In the genomic region with DNA sequence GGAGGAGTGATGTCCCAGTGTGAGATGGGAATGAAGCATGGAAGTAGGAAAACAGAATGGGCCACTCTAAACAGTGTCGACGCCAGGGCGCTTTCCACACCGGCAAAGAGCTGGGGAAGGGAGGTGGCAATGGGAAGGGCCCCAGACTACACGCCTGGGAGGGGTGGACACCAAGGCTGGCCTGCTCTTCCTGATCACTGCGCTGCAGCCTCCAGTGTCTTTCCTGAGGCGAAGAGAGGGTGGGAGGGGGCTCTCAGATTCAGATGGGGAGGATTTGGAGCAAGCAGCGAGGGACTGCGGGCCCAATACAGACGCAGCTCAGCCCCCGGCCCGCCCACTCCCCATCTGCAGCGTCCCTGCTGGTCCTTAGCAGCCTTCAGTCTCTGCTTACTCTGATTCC, we compare ENCODE assay signal across 19 cellular contexts.
DNase-seq lines count a peak whose midpoint lies in the region; ATAC-seq and TF ChIP-seq lines count a peak whose summit lies in the region.
"Had no signal": no experiment of that assay in that cellular context is flagged by ENCODE, and none has a peak within 500 bp of the region (broad histone marks: within the 10 kb centered on the region; RNA-seq: fewer than 3 reads in every experiment).

No MANE protein-coding gene starts in this region.

- H2BK5ac ChIP-seq in H9 (ENCODE audit: insufficient read length, low read length) (no peak overlapping the region), neuronal stem cell (ENCODE audit: low read length) (no peak overlapping the region)

- H3K27ac Mint-ChIP-seq in Caco-2 (ENCODE audit: unreplicated experiment) = peak overlapping the region; percentile 42
- H3K27ac Mint-ChIP-seq in H9 = peak overlapping the region in 1 of 3 experiments; percentile 63; a peak in 1 of 7 replicates
- no peak overlapping the region for H3K27ac Mint-ChIP-seq in endodermal cell
- H3K27ac Mint-ChIP-seq in activated naive CD4-positive, alpha-beta T cell treated with anti-CD3 and anti-CD28 coated beads for 36 hours = no peak overlapping the region
- H3K27ac Mint-ChIP-seq: CD4-positive, alpha-beta T cell had no signal

- no peaks in the 10 kb centered on the region for H3K27me3 ChIP-seq in Caco-2 (replicated peaks; ENCODE audit: control insufficient read depth, insufficient read depth, low read length)
- H3K27me3 ChIP-seq in H9 (ENCODE audit: insufficient read depth, low read length) = peaks cover 2% of the 10 kb centered on the region; the same call in 1 of the 2 replicates
- no peaks in the 10 kb centered on the region for H3K27me3 ChIP-seq in endodermal cell (ENCODE audit: control insufficient read depth, insufficient read depth, low read length, poor library complexity, severe bottlenecking)
- peaks cover 0 to 13% (median 2%) of the 10 kb centered on the region in 3 experiments for H3K27me3 ChIP-seq in neuronal stem cell (ENCODE audit: control insufficient read depth in 3 of 3, insufficient read depth in 3 of 3, low read depth in 1 of 3, low read length in 3 of 3)

- H2BK12ac ChIP-seq in H9 (ENCODE audit: insufficient read length, low read depth, low read length) (no peak overlapping the region), neuronal stem cell (ENCODE audit: low read length) (no peak overlapping the region)

- H3K79me1 ChIP-seq in H9 (ENCODE audit: insufficient read depth, low read depth, low read length, poor library complexity, severe bottlenecking) (no peaks in the 10 kb centered on the region), neuronal stem cell (ENCODE audit: low read depth, low read length) (no peaks in the 10 kb centered on the region)

- DNase-seq in Caco-2 = no peak
- peak; percentile 59 for DNase-seq in H9
- DNase-seq in endodermal cell = peak; percentile 61
- no peak for DNase-seq in neuronal stem cell (ENCODE audit: low spot score)
- DNase-seq in NCI-H82 (lab: John Stamatoyannopoulos, UW) = no peak
- no peak for DNase-seq in activated naive CD4-positive, alpha-beta T cell treated with anti-CD3 and anti-CD28 coated beads for 36 hours
- DNase-seq in LoVo (ENCODE audit: low spot score) = no peak
- DNase-seq: CD4-positive, alpha-beta T cell; DMS53; NCI-H1417; NCI-H187; NCI-H2107; NCI-H510A; NCI-H748 treated with DMSO at 0.1 percent for 48 hours had no signal

- H3K4me3 ChIP-seq in Caco-2 (ENCODE audit: low read depth, low read length) (no peak overlapping the region), endodermal cell (ENCODE audit: low read length) (no peak overlapping the region), neuronal stem cell (ENCODE audit: low read length in 2 of 2) (no peak overlapping the region)
- H3K4me3 ChIP-seq: A549 had no signal

- intact Hi-C loops in Caco-2 (cut with micrococcal nuclease; ENCODE audit: unreplicated experiment) = no loop called here
- intact Hi-C loops in activated naive CD4-positive, alpha-beta T cell treated with anti-CD3 and anti-CD28 coated beads for 36 hours (cut with micrococcal nuclease) = no loop called here

- H2AK5ac ChIP-seq in H9 (ENCODE audit: insufficient read length, low read length) (no peak overlapping the region), neuronal stem cell (ENCODE audit: low read depth, low read length) (peak overlapping the region; percentile 50)

- no peaks in the 10 kb centered on the region for H3K23me2 ChIP-seq in H9 (ENCODE audit: insufficient read length, low read depth, low read length, poor library complexity, severe bottlenecking)

- H3K9me3 ChIP-seq in Caco-2 (no peaks in the 10 kb centered on the region), H9 (ENCODE audit: control insufficient read depth, low read depth, low read length) (no peaks in the 10 kb centered on the region), endodermal cell (ENCODE audit: control insufficient read depth, low read length) (peaks cover 12% of the 10 kb centered on the region), neuronal stem cell (replicated peaks in 1 of 2; ENCODE audit: control insufficient read depth in 2 of 2, insufficient read depth in 1 of 2, low read depth in 1 of 2, low read length in 2 of 2) (peaks cover 0 to 6% of the 10 kb centered on the region in 2 donors)
- H3K9me3 ChIP-seq: A549 had no signal

- no peak overlapping the region for H4K8ac ChIP-seq in H9 (replicated peaks; ENCODE audit: insufficient read length, low read depth, low read length)
- no peak overlapping the region for H4K8ac ChIP-seq in neuronal stem cell (ENCODE audit: low read depth, low read length)

- H4K91ac ChIP-seq in H9 (ENCODE audit: insufficient read length, low read depth, low read length) = no peak overlapping the region
- peak overlapping the region; percentile 28 for H4K91ac ChIP-seq in neuronal stem cell (ENCODE audit: low read depth, low read length, poor library complexity)

- H3K36me3 ChIP-seq in Caco-2 (ENCODE audit: control insufficient read depth, insufficient read depth, low read length) (no peaks in the 10 kb centered on the region), endodermal cell (ENCODE audit: control insufficient read depth, insufficient read depth, low read length) (no peaks in the 10 kb centered on the region), neuronal stem cell (replicated peaks in 1 of 2; ENCODE audit: control insufficient read depth in 2 of 2, insufficient read depth in 2 of 2, low read length in 2 of 2) (no peaks in the 10 kb centered on the region)

- H2AFZ ChIP-seq in H9 (ENCODE audit: low read length) (no peak overlapping the region), neuronal stem cell (ENCODE audit: low read length) (no peak overlapping the region)

- H3T11ph ChIP-seq in H9 (ENCODE audit: low read length) = no peak overlapping the region

- H2BK120ac ChIP-seq in H9 (ENCODE audit: low read depth, low read length, poor library complexity, severe bottlenecking) (no peak overlapping the region), neuronal stem cell (ENCODE audit: low read depth, low read length) (no peak overlapping the region)

- no CpG with 5 or more reads among the region's 13 CpGs for WGBS in H9 (ENCODE audit: extremely low coverage, insufficient read length, low lambda C conversion rate)
- WGBS in endodermal cell (ENCODE audit: insufficient coverage in 1 of 2, insufficient read length in 1 of 2), 2 experiments = 50 to 65% methylated on average over 6 to 13 of the region's 13 CpGs
- WGBS in neuronal stem cell (ENCODE audit: extremely low coverage in 2 of 2, insufficient read length in 2 of 2, insufficient replicate concordance in 1 of 2), 2 donors = no CpG with 5 or more reads among the region's 13 CpGs

- no peaks in the 10 kb centered on the region for H3K79me2 ChIP-seq in H9 (ENCODE audit: insufficient read depth, low read length)

- H4K5ac ChIP-seq in H9 (ENCODE audit: insufficient read length, low read depth, low read length) = no peak overlapping the region

- no peak overlapping the region for H3K27ac ChIP-seq in H9 (ENCODE audit: insufficient read length, low read depth, low read length)
- no peak overlapping the region for H3K27ac ChIP-seq in endodermal cell (ENCODE audit: low read depth, low read length)
- H3K27ac ChIP-seq in neuronal stem cell (replicated peaks; ENCODE audit: low read length) = no peak overlapping the region
- H3K27ac ChIP-seq: A549, KMS-11 had no signal

- H3K4me3 Mint-ChIP-seq in Caco-2 (ENCODE audit: unreplicated experiment) (no peak overlapping the region), H9 (peak overlapping the region in 1 of 2 experiments; percentile 58; a peak in 1 of 5 replicates), endodermal cell (no peak overlapping the region)
- no peak overlapping the region for H3K4me3 Mint-ChIP-seq in activated naive CD4-positive, alpha-beta T cell treated with anti-CD3 and anti-CD28 coated beads for 36 hours
- H3K4me3 Mint-ChIP-seq: CD4-positive, alpha-beta T cell had no signal

- no peak overlapping the region for H2BK15ac ChIP-seq in H9 (ENCODE audit: low read depth, low read length)
- peak overlapping the region; percentile 65 for H2BK15ac ChIP-seq in neuronal stem cell (ENCODE audit: low read length)

- H3K56ac ChIP-seq in H9 (ENCODE audit: insufficient read length, low read depth, low read length) = no peak overlapping the region

- H3K4me2 ChIP-seq in H9 (ENCODE audit: insufficient read depth, insufficient read length, low read length) (no peak overlapping the region), neuronal stem cell (ENCODE audit: insufficient read depth, low read length, poor library complexity, severe bottlenecking) (no peak overlapping the region)
- H3K4me2 ChIP-seq: A549, KMS-11 had no signal

- no peak for ATAC-seq in GM19455 (IDR thresholded peaks at IDR 0.05; ENCODE audit: unreplicated experiment)
- ATAC-seq: A549, HCT116, Right ventricle myocardium inferior had no signal

- POLR2A ChIA-PET in Caco-2 (lab: Charles Lee) = no interaction called here

- CTCF ChIA-PET in Caco-2 (lab: Charles Lee) = no interaction called here
- CTCF ChIA-PET in activated naive CD4-positive, alpha-beta T cell treated with anti-CD3 and anti-CD28 coated beads for 36 hours (lab: Charles Lee) = interaction anchor here (0.6 to 1.0 kb wide), 2 partner anchors 9 to 39 kb away, joined by 3 read pairs; no protein-coding TSS in a partner anchor

- no peak overlapping the region for H3K9ac ChIP-seq in H9 (ENCODE audit: extremely low read depth, insufficient read length, low read length)
- no peak overlapping the region for H3K9ac ChIP-seq in endodermal cell (ENCODE audit: extremely low read depth, low read length, poor library complexity, severe bottlenecking)
- H3K9ac ChIP-seq in neuronal stem cell (ENCODE audit: low read depth, low read length, poor library complexity) = peak overlapping the region; percentile 31
- H3K9ac ChIP-seq: KMS-11 had no signal

- H3K4me1 Mint-ChIP-seq in Caco-2 (ENCODE audit: low read depth, unreplicated experiment) = peaks cover 48% of the 10 kb centered on the region
- peaks cover 63 to 66% of the 10 kb centered on the region in 2 experiments for H3K4me1 Mint-ChIP-seq in H9
- peaks cover 15% of the 10 kb centered on the region for H3K4me1 Mint-ChIP-seq in endodermal cell
- no peaks in the 10 kb centered on the region for H3K4me1 Mint-ChIP-seq in activated naive CD4-positive, alpha-beta T cell treated with anti-CD3 and anti-CD28 coated beads for 36 hours (ENCODE audit: low read depth)

- no TSS peak for BruUV-seq in Caco-2 (replicated peaks; lab: Mats Ljungman, UMichigan)

- H3K9me3 Mint-ChIP-seq in Caco-2 (ENCODE audit: unreplicated experiment) = peaks cover 14% of the 10 kb centered on the region
- peaks cover 28 to 30% of the 10 kb centered on the region in 2 experiments for H3K9me3 Mint-ChIP-seq in H9
- H3K9me3 Mint-ChIP-seq in endodermal cell = peaks cover 16% of the 10 kb centered on the region
- H3K9me3 Mint-ChIP-seq in activated naive CD4-positive, alpha-beta T cell treated with anti-CD3 and anti-CD28 coated beads for 36 hours = no peaks in the 10 kb centered on the region

- peaks cover 7% of the 10 kb centered on the region for H3K36me3 Mint-ChIP-seq in Caco-2 (ENCODE audit: insufficient read depth, unreplicated experiment)
- H3K36me3 Mint-ChIP-seq in H9 (ENCODE audit: insufficient read depth in 1 of 3, low read depth in 3 of 3) = peaks cover 4 to 30% (median 19%) of the 10 kb centered on the region in 3 experiments; a peak in 6 of 7 replicates
- H3K36me3 Mint-ChIP-seq in endodermal cell (ENCODE audit: low read depth) = no peaks in the 10 kb centered on the region
- H3K36me3 Mint-ChIP-seq in activated naive CD4-positive, alpha-beta T cell treated with anti-CD3 and anti-CD28 coated beads for 36 hours (ENCODE audit: low read depth) = no peaks in the 10 kb centered on the region

- H2BK20ac ChIP-seq in H9 (ENCODE audit: low read depth, low read length, poor library complexity, severe bottlenecking) = no peak overlapping the region

- TF ChIP-seq CTCF in Caco-2 (IDR thresholded peaks at IDR 0.05; ENCODE audit: insufficient read depth in 1 of 2, low read depth in 1 of 2, low read length in 1 of 2, severe bottlenecking in 1 of 2, unreplicated experiment in 1 of 2) (no peak), H9 (conservative IDR thresholded peaks at IDR 0.05) (no peak), endodermal cell (conservative IDR thresholded peaks at IDR 0.05) (no peak)

- peaks cover 29% of the 10 kb centered on the region for H3K4me1 ChIP-seq in Caco-2
- H3K4me1 ChIP-seq in H9 (ENCODE audit: insufficient read depth, low read length) = peaks cover 5% of the 10 kb centered on the region; the same call in 1 of the 2 replicates
- H3K4me1 ChIP-seq in endodermal cell (ENCODE audit: control insufficient read depth, insufficient read depth, low read length) = no peaks in the 10 kb centered on the region
- H3K4me1 ChIP-seq in neuronal stem cell (ENCODE audit: control insufficient read depth in 2 of 2, insufficient read depth in 1 of 2, low read depth in 1 of 2, low read length in 2 of 2) = peaks cover 2 to 4% of the 10 kb centered on the region in 2 donors

- no peaks in the 10 kb centered on the region for H4K20me1 ChIP-seq in H9 (ENCODE audit: control insufficient read depth, insufficient read depth, insufficient read length)

- no peak overlapping the region for H3K23ac ChIP-seq in H9 (ENCODE audit: insufficient read length, low read depth, low read length)
- H3K23ac ChIP-seq in neuronal stem cell (ENCODE audit: low read depth, low read length, poor library complexity) = no peak overlapping the region

- H3K4ac ChIP-seq in H9 (ENCODE audit: low read depth, low read length) (no peak overlapping the region), neuronal stem cell (ENCODE audit: low read length) (no peak overlapping the region)

- H3K14ac ChIP-seq in H9 (ENCODE audit: insufficient read depth, low read length) (no peak overlapping the region), neuronal stem cell (ENCODE audit: low read length) (peak overlapping the region; percentile 43)

- no peaks in the 10 kb centered on the region for H3K27me3 Mint-ChIP-seq in Caco-2 (ENCODE audit: insufficient read depth, unreplicated experiment)
- peaks cover 42% of the 10 kb centered on the region for H3K27me3 Mint-ChIP-seq in H9 (ENCODE audit: low read depth)
- peaks cover 5% of the 10 kb centered on the region for H3K27me3 Mint-ChIP-seq in endodermal cell (ENCODE audit: insufficient read depth)
- peaks cover 42% of the 10 kb centered on the region for H3K27me3 Mint-ChIP-seq in activated naive CD4-positive, alpha-beta T cell treated with anti-CD3 and anti-CD28 coated beads for 36 hours (ENCODE audit: low read depth)

- H3K18ac ChIP-seq in H9 (ENCODE audit: insufficient read length, low read depth, low read length) (no peak overlapping the region), neuronal stem cell (ENCODE audit: low read length) (peak overlapping the region; percentile 74)

Comparison
In these comparisons a context has a peak if more than half of its experiments do, and no peak if none do; other contexts are left out.
1. DNase-seq: peak in H9 (single experiment) and endodermal cell (single experiment); none in Caco-2 (0 of 2), neuronal stem cell (single experiment), NCI-H82 (single experiment), activated naive CD4-positive, alpha-beta T cell treated with anti-CD3 and anti-CD28 coated beads for 36 hours (single experiment) and LoVo (single experiment).